10 cellular contexts compared by ENCODE assay signal in genomic region chr10:119375574-119376265, GRCh38.
DNase-seq lines count a peak whose midpoint lies in the region; ATAC-seq lines count a peak whose summit lies in the region.
"Had no signal": no experiment of that assay in that cellular context is flagged by ENCODE, and none has a peak within 500 bp of the region (broad histone marks: within the 10 kb centered on the region; RNA-seq: fewer than 3 reads in every experiment).

No MANE protein-coding gene starts in this region.

- DNase-seq in AG08396 (ENCODE audit: low spot score) (peak; percentile 74), NCI-H524 (lab: John Stamatoyannopoulos, UW) (peak; percentile 63 to 75), fibroblast of gingiva (ENCODE audit: low read depth) (peak; percentile 85), naive B cell (no peak), germinal center (ENCODE audit: low spot score) (no peak), middle frontal gyrus (ENCODE audit: extremely low spot score, low spot score) (no peak), cerebellar nuclear complex (lab: John Stamatoyannopoulos, UW) (no peak)
- no peak for DNase-seq in stimulated activated CD8-positive, alpha-beta memory T cell treated with anti-CD3 and anti-CD28 coated beads, Interleukin-4, amount 100 ng/mL, for 48 hours
- DNase-seq: hypothalamus, NCI-H1417 treated with DMSO at 0.1 percent for 48 hours had no signal

- H3K36me3 Mint-ChIP-seq in naive B cell, result peaks cover 7 to 18% of the 10 kb centered on the region in 2 donors

- H3K4me1 Mint-ChIP-seq in naive B cell, result peaks cover 61 to 77% (median 67%) of the 10 kb centered on the region in 3 donors

- peak overlapping the region in 5 of 6 donors; percentile 64 to 97 (median 70) for H3K27ac Mint-ChIP-seq in naive B cell

- H3K27me3 Mint-ChIP-seq in naive B cell, result no peaks in the 10 kb centered on the region

- peak overlapping the region in 1 of 8 donors; percentile 54 for H3K4me3 Mint-ChIP-seq in naive B cell

- no peak for ATAC-seq in naive B cell (ENCODE audit: low read depth in 2 of 2)

- peaks cover 0 to 13% (median 10%) of the 10 kb centered on the region in 7 donors for H3K9me3 Mint-ChIP-seq in naive B cell

Comparison
In these comparisons a context has a peak if more than half of its experiments do, and no peak if none do; other contexts are left out.
1. DNase-seq: peak in AG08396 (single experiment), NCI-H524 (2 of 2) and fibroblast of gingiva (single experiment); none in naive B cell (single experiment), germinal center (single experiment), stimulated activated CD8-positive, alpha-beta memory T cell treated with anti-CD3 and anti-CD28 coated beads, Interleukin-4, amount 100 ng/mL, for 48 hours (single experiment), middle frontal gyrus (single experiment) and cerebellar nuclear complex (0 of 2).